In genomic region chr7:40673285-40673684, GRCh38 we compare ENCODE assay signal across 13 cellular contexts.
DNase-seq lines count a peak whose midpoint lies in the region; ATAC-seq and TF ChIP-seq lines count a peak whose summit lies in the region.
"Had no signal": no experiment of that assay in that cellular context is flagged by ENCODE, and none has a peak within 500 bp of the region (broad histone marks: within the 10 kb centered on the region; RNA-seq: fewer than 3 reads in every experiment).

No MANE protein-coding gene starts in this region.

- no peaks in the 10 kb centered on the region for H3K27me3 Mint-ChIP-seq in MCF 10A (ENCODE audit: insufficient read depth, unreplicated experiment)

- H3K27me3 ChIP-seq in breast epithelium: no peaks in the 10 kb centered on the region
- no peaks in the 10 kb centered on the region for H3K27me3 ChIP-seq in fibroblast of lung (ENCODE audit: control insufficient read depth, insufficient read depth, low read length)

- H3K9ac ChIP-seq in SK-N-MC (ENCODE audit: insufficient read length) (no peak overlapping the region), fibroblast of lung (ENCODE audit: insufficient read depth, low read length) (no peak overlapping the region)
- H3K9ac ChIP-seq: parathyroid adenoma had no signal

- no peak overlapping the region for H3K4me2 ChIP-seq in fibroblast of lung (ENCODE audit: extremely low read depth, insufficient read depth, low read length)

- H3K27ac Mint-ChIP-seq in MCF 10A (ENCODE audit: low read depth, unreplicated experiment): peak overlapping the region; percentile 36
- H3K27ac Mint-ChIP-seq: B cell had no signal

- no peaks in the 10 kb centered on the region for H3K4me1 ChIP-seq in breast epithelium
- no peaks in the 10 kb centered on the region for H3K4me1 ChIP-seq in fibroblast of lung (ENCODE audit: control insufficient read depth, extremely low read depth, insufficient read depth, low read length)
- H3K4me1 ChIP-seq: parathyroid adenoma had no signal

- no peak for TF ChIP-seq POLR2A in breast epithelium (IDR thresholded peaks at IDR 0.05)

- H3K9me3 ChIP-seq in breast epithelium (no peaks in the 10 kb centered on the region), SK-N-MC (ENCODE audit: low read depth, low read length) (no peaks in the 10 kb centered on the region), fibroblast of lung (ENCODE audit: control insufficient read depth, insufficient read depth, low read depth, low read length) (no peaks in the 10 kb centered on the region)

- intact Hi-C loops in MCF 10A (cut with micrococcal nuclease): no loop called here
- intact Hi-C loops in breast epithelium (cut with DNase I; ENCODE audit: low total_unique reads): no loop called here

- no peaks in the 10 kb centered on the region for H4K20me1 ChIP-seq in fibroblast of lung (ENCODE audit: control insufficient read depth, extremely low read depth, insufficient read depth, low read length)

- TF ChIP-seq CTCF in MCF 10A (IDR thresholded peaks at IDR 0.05; ENCODE audit: unreplicated experiment) (no peak), breast epithelium (IDR thresholded peaks at IDR 0.05) (no peak), fibroblast of lung (conservative IDR thresholded peaks at IDR 0.05 in 1 of 2, IDR thresholded peaks at IDR 0.05 in 1 of 2; ENCODE audit: low read depth in 1 of 2, low read length in 2 of 2) (no peak)

- H3K4me1 Mint-ChIP-seq in MCF 10A (ENCODE audit: insufficient read depth, unreplicated experiment): peaks cover 16% of the 10 kb centered on the region
- H3K4me1 Mint-ChIP-seq: B cell had no signal

- H3K36me3 Mint-ChIP-seq in MCF 10A (ENCODE audit: insufficient read depth, unreplicated experiment): no peaks in the 10 kb centered on the region

- H3K27ac ChIP-seq in breast epithelium (no peak overlapping the region), SK-N-MC (no peak overlapping the region), fibroblast of lung (ENCODE audit: insufficient read depth, low read length) (no peak overlapping the region)
- H3K27ac ChIP-seq: parathyroid adenoma had no signal

- no TSS peak for BruUV-seq in MCF 10A (replicated peaks; lab: Mats Ljungman, UMichigan)

- POLR2A ChIA-PET in MCF 10A (lab: Yijun Ruan, JAX): interaction anchor here (0.6 kb wide), 1 partner anchor 866 kb away, joined by 3 read pairs; no protein-coding TSS in a partner anchor

- H2AFZ ChIP-seq in fibroblast of lung (ENCODE audit: low read length): no peak overlapping the region
- H2AFZ ChIP-seq: parathyroid adenoma had no signal

- CTCF ChIA-PET in MCF 10A (lab: Yijun Ruan, JAX): no interaction called here

- H3K36me3 ChIP-seq in breast epithelium (no peaks in the 10 kb centered on the region), SK-N-MC (ENCODE audit: insufficient read depth, low read length) (no peaks in the 10 kb centered on the region), fibroblast of lung (ENCODE audit: control insufficient read depth, insufficient read depth, low read length) (no peaks in the 10 kb centered on the region)

- H3K9me3 Mint-ChIP-seq in MCF 10A (ENCODE audit: unreplicated experiment): no peaks in the 10 kb centered on the region

- no peak for ATAC-seq in HG02623 (IDR thresholded peaks at IDR 0.05; ENCODE audit: unreplicated experiment)
- no peak for ATAC-seq in HG02973 (IDR thresholded peaks at IDR 0.05; ENCODE audit: unreplicated experiment)
- ATAC-seq: left cardiac atrium had no signal

- peak; percentile 63 for DNase-seq in MCF 10A (ENCODE audit: unreplicated experiment)
- DNase-seq in breast epithelium (ENCODE audit: low spot score in 2 of 2): no peak
- DNase-seq in SK-N-MC (ENCODE audit: low read depth, low spot score): peak; percentile 40
- peak; percentile 76 to 87 for DNase-seq in fibroblast of lung (ENCODE audit: low read depth in 2 of 2)
- DNase-seq in HPDE6-E6E7 (ENCODE audit: extremely low spot score): no peak
- DNase-seq in stimulated activated naive CD4-positive, alpha-beta T cell treated with Interleukin-2 at 50 U/mL for 16 hours (lab: John Stamatoyannopoulos, UW): no peak
- DNase-seq: activated gamma-delta T cell treated with Interleukin-2 at 50 U/mL for 16 hours; left cardiac atrium; NK-92 treated with Interleukin-12 subunit alpha and Interleukin-12 subunit beta, amount 100 ng/mL, for 24 hours had no signal

- H3K4me3 ChIP-seq in breast epithelium: no peak overlapping the region
- H3K4me3 ChIP-seq in SK-N-MC: no peak overlapping the region
- no peak overlapping the region for H3K4me3 ChIP-seq in fibroblast of lung (replicated peaks in 1 of 4; ENCODE audit: control extremely low read depth in 1 of 4, insufficient read depth in 1 of 4, low read depth in 3 of 4, low read length in 4 of 4)

- H3K4me3 Mint-ChIP-seq in MCF 10A (ENCODE audit: unreplicated experiment): no peak overlapping the region
- H3K4me3 Mint-ChIP-seq: B cell had no signal

- no peaks in the 10 kb centered on the region for H3K79me2 ChIP-seq in fibroblast of lung (ENCODE audit: control insufficient read depth, insufficient read depth, low read length)
- H3K79me2 ChIP-seq: parathyroid adenoma had no signal

Comparison
In these comparisons a context has a peak if more than half of its experiments do, and no peak if none do; other contexts are left out.
1. DNase-seq: peak in MCF 10A (single experiment), SK-N-MC (single experiment) and fibroblast of lung (2 of 2); none in breast epithelium (0 of 2), HPDE6-E6E7 (single experiment) and stimulated activated naive CD4-positive, alpha-beta T cell treated with Interleukin-2 at 50 U/mL for 16 hours (single experiment).